20 cellular contexts compared by ENCODE assay signal in genomic region chr13:51311271-51311670, GRCh38. TPM values are rescaled to one million over a fixed set of nuclear protein-coding genes. Genes with fewer than 3 reads are reported as not detected.
DNase-seq lines count a peak whose midpoint lies in the region; ATAC-seq and TF ChIP-seq lines count a peak whose summit lies in the region.
"Had no signal": no experiment of that assay in that cellular context is flagged by ENCODE, and none has a peak within 500 bp of the region (broad histone marks: within the 10 kb centered on the region; RNA-seq: fewer than 3 reads in every experiment).

No MANE protein-coding gene starts in this region.

- H3F3A ChIP-seq in neural progenitor cell (ENCODE audit: low read depth): peaks cover 69% of the 10 kb centered on the region

- TF ChIP-seq CTCF in neural progenitor cell (IDR thresholded peaks at IDR 0.05): no peak
- TF ChIP-seq CTCF in colonic mucosa (IDR thresholded peaks at IDR 0.05): no peak

- no peak for ATAC-seq in HG03196 (IDR thresholded peaks at IDR 0.05; ENCODE audit: unreplicated experiment)
- ATAC-seq: Panc1 had no signal

- H3K79me2 ChIP-seq in neural progenitor cell (ENCODE audit: low read depth): no peaks in the 10 kb centered on the region

- no peak overlapping the region for H2AFZ ChIP-seq in neural progenitor cell (replicated peaks)

- no peaks in the 10 kb centered on the region for H3K27me3 Mint-ChIP-seq in neural progenitor cell (ENCODE audit: insufficient read depth, low read depth)
- H3K27me3 Mint-ChIP-seq in activated T-helper 1 cell treated with anti-CD3 and anti-CD28 coated beads, Interleukin-12 subunit alpha, Interleukin-12 subunit beta, Interleukin-2, Interleukin-4 antibody, amounts not matched to agents 30 ng/mL and 10 ng/mL and 1 ng/mL, durations not matched to agents 14 hours and 24 hours and 36 hours (ENCODE audit: insufficient read depth): peaks cover 6% of the 10 kb centered on the region

- H3K4me1 Mint-ChIP-seq in neural progenitor cell: peaks cover 32% of the 10 kb centered on the region
- no peaks in the 10 kb centered on the region for H3K4me1 Mint-ChIP-seq in activated T-helper 1 cell treated with anti-CD3 and anti-CD28 coated beads, Interleukin-12 subunit alpha, Interleukin-12 subunit beta, Interleukin-2, Interleukin-4 antibody, amounts not matched to agents 30 ng/mL and 10 ng/mL and 1 ng/mL, durations not matched to agents 14 hours and 24 hours and 36 hours (ENCODE audit: low read depth)
- H3K4me1 Mint-ChIP-seq: B cell had no signal

- H3K27me3 ChIP-seq in neural progenitor cell: no peaks in the 10 kb centered on the region
- no peaks in the 10 kb centered on the region for H3K27me3 ChIP-seq in colonic mucosa

- peaks cover 84% of the 10 kb centered on the region for H3K4me1 ChIP-seq in neural progenitor cell
- no peaks in the 10 kb centered on the region for H3K4me1 ChIP-seq in colonic mucosa

- H3K9me3 Mint-ChIP-seq in neural progenitor cell: no peaks in the 10 kb centered on the region
- no peaks in the 10 kb centered on the region for H3K9me3 Mint-ChIP-seq in activated T-helper 1 cell treated with anti-CD3 and anti-CD28 coated beads, Interleukin-12 subunit alpha, Interleukin-12 subunit beta, Interleukin-2, Interleukin-4 antibody, amounts not matched to agents 30 ng/mL and 10 ng/mL and 1 ng/mL, durations not matched to agents 14 hours and 24 hours and 36 hours
- H3K9me3 Mint-ChIP-seq: CD14-positive monocyte, HFFc6 had no signal

- no peaks in the 10 kb centered on the region for H4K20me1 ChIP-seq in neural progenitor cell (ENCODE audit: low read depth)

- H3K4me3 Mint-ChIP-seq in neural progenitor cell: no peak overlapping the region
- H3K4me3 Mint-ChIP-seq in activated T-helper 1 cell treated with anti-CD3 and anti-CD28 coated beads, Interleukin-12 subunit alpha, Interleukin-12 subunit beta, Interleukin-2, Interleukin-4 antibody, amounts not matched to agents 30 ng/mL and 10 ng/mL and 1 ng/mL, durations not matched to agents 14 hours and 24 hours and 36 hours: no peak overlapping the region
- H3K4me3 Mint-ChIP-seq: B cell, CD14-positive monocyte, HFFc6 had no signal

- peaks cover 2% of the 10 kb centered on the region for H3K36me3 Mint-ChIP-seq in neural progenitor cell
- no peaks in the 10 kb centered on the region for H3K36me3 Mint-ChIP-seq in activated T-helper 1 cell treated with anti-CD3 and anti-CD28 coated beads, Interleukin-12 subunit alpha, Interleukin-12 subunit beta, Interleukin-2, Interleukin-4 antibody, amounts not matched to agents 30 ng/mL and 10 ng/mL and 1 ng/mL, durations not matched to agents 14 hours and 24 hours and 36 hours (ENCODE audit: low read depth)
- H3K36me3 Mint-ChIP-seq: CD14-positive monocyte had no signal

- intact Hi-C loops in activated T-helper 1 cell treated with anti-CD3 and anti-CD28 coated beads, Interleukin-12 subunit alpha, Interleukin-12 subunit beta, Interleukin-2, Interleukin-4 antibody, amounts not matched to agents 30 ng/mL and 10 ng/mL and 1 ng/mL, durations not matched to agents 14 hours and 24 hours and 36 hours (cut with micrococcal nuclease): no loop called here
- intact Hi-C loops in colonic mucosa (cut with DNase I): no loop called here

- peak; percentile 50 for DNase-seq in D341Med (ENCODE audit: low spot score)
- peak; percentile 30 for DNase-seq in NCI-H2171 (lab: John Stamatoyannopoulos, UW)
- peak; percentile 52 for DNase-seq in neural progenitor cell (ENCODE audit: low spot score)
- no peak for DNase-seq in activated T-helper 1 cell treated with anti-CD3 and anti-CD28 coated beads, Interleukin-12 subunit alpha, Interleukin-12 subunit beta, Interleukin-2, Interleukin-4 antibody, amounts not matched to agents 30 ng/mL and 10 ng/mL and 1 ng/mL, durations not matched to agents 14 hours and 24 hours and 36 hours (ENCODE audit: low spot score)
- DNase-seq in colonic mucosa: no peak
- DNase-seq: DMS79 treated with DMSO at 0.1 percent for 48 hours; HFFc6; Kasumi-1; NCI-H1694; NCI-H2081; NCI-H226; NCI-H526 treated with DMSO at 0.1 percent for 48 hours; NK-92 treated with Interleukin-12 subunit alpha and Interleukin-12 subunit beta, amount 100 ng/mL, for 24 hours; T-helper 1 cell had no signal

- H3K4me3 ChIP-seq in neural progenitor cell (peak overlapping the region; percentile 7), colonic mucosa (no peak overlapping the region)

- H3K9me3 ChIP-seq in neural progenitor cell (ENCODE audit: low read depth): no peaks in the 10 kb centered on the region
- no peaks in the 10 kb centered on the region for H3K9me3 ChIP-seq in colonic mucosa

- H3K36me3 ChIP-seq in neural progenitor cell (no peaks in the 10 kb centered on the region), colonic mucosa (no peaks in the 10 kb centered on the region)

- peak overlapping the region; percentile 40 for H3K4me2 ChIP-seq in neural progenitor cell

- H3K27ac ChIP-seq in cingulate gyrus (ENCODE audit: low read depth, low read length) (peak overlapping the region; percentile 23), neural progenitor cell (peak overlapping the region; percentile 97), colonic mucosa (no peak overlapping the region)

- peak overlapping the region; percentile 26 for H3K27ac Mint-ChIP-seq in neural progenitor cell
- no peak overlapping the region for H3K27ac Mint-ChIP-seq in activated T-helper 1 cell treated with anti-CD3 and anti-CD28 coated beads, Interleukin-12 subunit alpha, Interleukin-12 subunit beta, Interleukin-2, Interleukin-4 antibody, amounts not matched to agents 30 ng/mL and 10 ng/mL and 1 ng/mL, durations not matched to agents 14 hours and 24 hours and 36 hours
- H3K27ac Mint-ChIP-seq: B cell, CD14-positive monocyte, HFFc6 had no signal

- H3K9ac ChIP-seq in neural progenitor cell (no peak overlapping the region), colonic mucosa (ENCODE audit: low read depth in 2 of 2, low read length in 2 of 2) (no peak overlapping the region)

RNA-seq across cellular contexts. Expression of gene SERPINE3, which starts 28.2 kb away (rescaled TPM):
- total RNA-seq in neural progenitor cell (ENCODE audit: low replicate concordance) (0.40 and 0.47 TPM in 2 replicates), colonic mucosa (not detected)
- not detected in 2 replicates for total RNA-seq in activated T-helper 1 cell treated with anti-CD3 and anti-CD28 coated beads, Interleukin-12 subunit alpha, Interleukin-12 subunit beta, Interleukin-2, Interleukin-4 antibody, amounts not matched to agents 30 ng/mL and 10 ng/mL and 1 ng/mL, durations not matched to agents 14 hours and 24 hours and 36 hours
- total RNA-seq: B cell, HFFc6, MCF 10A had no signal

Comparison
In these comparisons a context has a peak if more than half of its experiments do, and no peak if none do; other contexts are left out.
1. DNase-seq: peak in D341Med (single experiment), NCI-H2171 (single experiment) and neural progenitor cell (single experiment); none in activated T-helper 1 cell treated with anti-CD3 and anti-CD28 coated beads, Interleukin-12 subunit alpha, Interleukin-12 subunit beta, Interleukin-2, Interleukin-4 antibody, amounts not matched to agents 30 ng/mL and 10 ng/mL and 1 ng/mL, durations not matched to agents 14 hours and 24 hours and 36 hours (single experiment) and colonic mucosa (single experiment).